In genomic region chr7:156969972-156970420, GRCh38 we compare ENCODE assay signal across 9 cellular contexts. TPM values are rescaled to one million over a fixed set of nuclear protein-coding genes. Genes with fewer than 3 reads are reported as not detected.
A peak's percentile ranks its signal among the peaks of the same experiment; 100 is the strongest.
DNase-seq lines count a peak whose midpoint lies in the region; ATAC-seq and TF ChIP-seq lines count a peak whose summit lies in the region.
"Had no signal": no experiment of that assay in that cellular context is flagged by ENCODE, and none has a peak within 500 bp of the region (broad histone marks: within the 10 kb centered on the region; RNA-seq: fewer than 3 reads in every experiment).

No MANE protein-coding gene starts in this region.

- H4K20me1 ChIP-seq in PC-9 (ENCODE audit: insufficient read depth): peaks cover 8% of the 10 kb centered on the region

- no TSS peak for BruUV-seq in PC-9 (replicated peaks; lab: Mats Ljungman, UMichigan)

- H3K4me1 ChIP-seq in PC-9 (replicated peaks; ENCODE audit: insufficient read depth): no peaks in the 10 kb centered on the region
- no peaks in the 10 kb centered on the region for H3K4me1 ChIP-seq in upper lobe of right lung

- POLR2A ChIA-PET in PC-9 (lab: Charles Lee; ENCODE audit: unreplicated experiment): no interaction called here

- intact Hi-C loops in PC-9 (cut with micrococcal nuclease; ENCODE audit: unreplicated experiment) (loop anchor here (1.0 to 5.0 kb wide), 4 partner anchors 167 to 1382 kb away; partner anchors contain the start of gene UBE3C), upper lobe of right lung (cut with DNase I) (no loop called here)

- no peak for ATAC-seq in upper lobe of right lung
- no peak for ATAC-seq in HG03095 (IDR thresholded peaks at IDR 0.05; ENCODE audit: unreplicated experiment)

- H3K9me3 ChIP-seq in PC-9 (ENCODE audit: insufficient read depth, low read depth) (no peaks in the 10 kb centered on the region), upper lobe of right lung (no peaks in the 10 kb centered on the region)

- DNase-seq in activated CD8-positive, alpha-beta memory T cell treated with anti-CD3 and anti-CD28 coated beads for 24 hours: peak; percentile 42
- no peak for DNase-seq in activated CD8-positive, alpha-beta memory T cell treated with anti-CD3 and anti-CD28 coated beads, Interleukin-2, amount 50 U/mL, for 4 hours
- peak in 1 of 2 experiments; percentile 45 for DNase-seq in PC-9
- DNase-seq in fibroblast of mammary gland (ENCODE audit: low read depth): peak; percentile 21
- DNase-seq in upper lobe of right lung: no peak
- DNase-seq in activated T-cell treated with anti-CD3 and anti-CD28 coated beads, Interleukin-2, amount 50 U/mL, for 48 hours: no peak
- DNase-seq in NOMO-1 treated with dmso at 0.1 percent for 144 hours (lab: John Stamatoyannopoulos, UW; ENCODE audit: unreplicated experiment): no peak

- H3K9me2 ChIP-seq in PC-9 (ENCODE audit: insufficient read depth): no peaks in the 10 kb centered on the region

- peaks cover 15% of the 10 kb centered on the region for H3F3A ChIP-seq in PC-9 (ENCODE audit: insufficient read depth, low read depth)

- H3K4me3 ChIP-seq in PC-9 (no peak overlapping the region), fibroblast of mammary gland (ENCODE audit: control insufficient read depth, low read depth, low read length) (no peak overlapping the region), upper lobe of right lung (no peak overlapping the region)

- TF ChIP-seq CTCF in PC-9 (conservative IDR thresholded peaks at IDR 0.05) (peak; percentile 80), fibroblast of mammary gland (conservative IDR thresholded peaks at IDR 0.05; ENCODE audit: control insufficient read depth, insufficient read depth, low read depth, low read length) (peak; percentile 19), upper lobe of right lung (IDR thresholded peaks at IDR 0.05) (peak; percentile 49)

- H3K27me3 ChIP-seq in PC-9 (ENCODE audit: insufficient read depth, low read depth): no peaks in the 10 kb centered on the region
- no peaks in the 10 kb centered on the region for H3K27me3 ChIP-seq in upper lobe of right lung

- CTCF ChIA-PET in PC-9 (lab: Charles Lee): no interaction called here

- H3K36me3 ChIP-seq in PC-9 (ENCODE audit: low read depth): peaks cover 25% of the 10 kb centered on the region; the same call in 1 of the 2 replicates
- peaks cover 59% of the 10 kb centered on the region for H3K36me3 ChIP-seq in upper lobe of right lung

- no peak overlapping the region for H3K4me2 ChIP-seq in PC-9

- no peak overlapping the region for H2AFZ ChIP-seq in PC-9

- no peaks in the 10 kb centered on the region for H3K79me2 ChIP-seq in PC-9 (ENCODE audit: low read depth)

- H3K27ac ChIP-seq in PC-9: no peak overlapping the region
- no peak overlapping the region for H3K27ac ChIP-seq in upper lobe of right lung

RNA-seq across cellular contexts. Expression of gene NOM1, which starts 20.5 kb away (rescaled TPM):
- total RNA-seq in PC-9 (2021): 25.4 and 28.3 TPM in 2 replicates
- 20.6 TPM for total RNA-seq in upper lobe of right lung

RNA-seq across cellular contexts. Expression of gene MNX1, which starts 40.5 kb away (rescaled TPM):
- total RNA-seq in PC-9 (2021) (0.28 and 0.33 TPM in 2 replicates), upper lobe of right lung (0.93 TPM)
- total RNA-seq: mononuclear cell had no signal

Comparison
In these comparisons a context has a peak if more than half of its experiments do, and no peak if none do; other contexts are left out.
1. DNase-seq: peak in activated CD8-positive, alpha-beta memory T cell treated with anti-CD3 and anti-CD28 coated beads for 24 hours (single experiment) and fibroblast of mammary gland (single experiment); none in activated CD8-positive, alpha-beta memory T cell treated with anti-CD3 and anti-CD28 coated beads, Interleukin-2, amount 50 U/mL, for 4 hours (single experiment), upper lobe of right lung (single experiment), activated T-cell treated with anti-CD3 and anti-CD28 coated beads, Interleukin-2, amount 50 U/mL, for 48 hours (0 of 2) and NOMO-1 treated with dmso at 0.1 percent for 144 hours (single experiment).
2. CTCF ChIP-seq: peak in every context shown above with its lines; median percentile 80 in PC-9; 49 in upper lobe of right lung; 19 in fibroblast of mammary gland.